ENCODE assay signal across 24 cellular contexts in the genomic region with DNA sequence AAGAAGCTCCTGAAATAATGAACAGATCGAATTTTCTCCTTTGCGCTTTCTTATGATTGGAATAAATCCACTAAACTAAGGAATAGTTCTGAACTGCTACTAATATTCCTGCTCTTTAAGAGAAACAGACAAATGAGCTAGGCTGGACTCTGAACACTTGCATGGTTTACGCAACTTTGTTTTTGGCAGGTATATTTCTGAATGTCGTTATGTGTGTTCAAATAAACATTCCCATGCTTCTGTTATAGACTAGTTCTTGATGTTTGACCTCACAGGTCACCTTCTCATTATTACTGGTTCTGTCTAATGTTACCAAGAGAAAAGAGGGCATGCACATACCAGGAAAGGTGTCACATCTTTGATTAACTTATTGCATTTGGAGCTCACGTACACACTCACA.
DNase-seq lines count a peak whose midpoint lies in the region; ATAC-seq, FAIRE-seq and TF ChIP-seq lines count a peak whose summit lies in the region.
"Had no signal": no experiment of that assay in that cellular context is flagged by ENCODE, and none has a peak within 500 bp of the region (broad histone marks: within the 10 kb centered on the region; RNA-seq: fewer than 3 reads in every experiment).

No MANE protein-coding gene starts in this region.

- in situ Hi-C loops in HepG2 (cut with HindIII; ENCODE audit: extremely low pct_ligation_motif_present, low pct_unique_long_range_greater_than_20kb) (no loop called here), gastrocnemius medialis (cut with MboI; ENCODE audit: low sequenced_read_pairs in 4 of 4) (no loop called here), GM13977 (cut with MboI; ENCODE audit: low pct_unique_long_range_greater_than_20kb, low sequenced_read_pairs, unreplicated experiment) (no loop called here)

- peak overlapping the region in 1 of 2 donors; percentile 78 for H3K9ac ChIP-seq in liver (ENCODE audit: low read depth in 1 of 2, low read length in 2 of 2)
- no peak overlapping the region for H3K9ac ChIP-seq in HepG2 (ENCODE audit: insufficient read depth, low read depth, low read length)
- H3K9ac ChIP-seq: BLaER1, GM23248 had no signal

- H3K27ac ChIP-seq in liver (ENCODE audit: low read depth in 1 of 2, low read length in 2 of 2) (peak overlapping the region; percentile 63 to 73), HepG2 (ENCODE audit: extremely low read length, insufficient read depth, low read length) (no peak overlapping the region), gastrocnemius medialis (peak overlapping the region; percentile 68 to 95 (median 77))
- H3K27ac ChIP-seq: 22Rv1, BLaER1, C4-2B, GM23248 had no signal

- no peaks in the 10 kb centered on the region for H4K20me1 ChIP-seq in HepG2 (ENCODE audit: insufficient read depth, low read length)
- H4K20me1 ChIP-seq: BLaER1 had no signal

- H3K4me1 ChIP-seq in liver (ENCODE audit: control insufficient read depth in 4 of 4, insufficient read depth in 4 of 4, low read length in 3 of 4) (peaks cover 9 to 31% (median 24%) of the 10 kb centered on the region in 4 donors), HepG2 (ENCODE audit: insufficient read depth, low read length) (no peaks in the 10 kb centered on the region), gastrocnemius medialis (peaks cover 30 to 37% of the 10 kb centered on the region in 2 donors)
- H3K4me1 ChIP-seq: BLaER1, Caco-2 had no signal

- TF ChIP-seq RAD21 in liver (IDR thresholded peaks at IDR 0.05): peak; percentile 59 to 62
- no peak for TF ChIP-seq RAD21 in HepG2 (CRISPR knock-in tag; IDR thresholded peaks at IDR 0.05)

- no peak for TF ChIP-seq POLR2A in HepG2 (IDR thresholded peaks at IDR 0.05; ENCODE audit: insufficient read depth in 1 of 2, low read depth in 2 of 2, low read length in 2 of 2)
- no peak for TF ChIP-seq POLR2A in gastrocnemius medialis (IDR thresholded peaks at IDR 0.05)

- 31% methylated on average over 5 of the region's 5 CpGs for WGBS in liver
- WGBS in HepG2 (ENCODE audit: low lambda C conversion rate): 24% methylated on average over 5 of the region's 5 CpGs

- ATAC-seq in HepG2: no peak
- ATAC-seq in gastrocnemius medialis: no peak
- no peak for ATAC-seq in T-helper 17 cell
- ATAC-seq: CD8-positive, alpha-beta T cell had no signal

- H3K4me1 Mint-ChIP-seq in nephron progenitor cell: peaks cover 31% of the 10 kb centered on the region
- no peaks in the 10 kb centered on the region for H3K4me1 Mint-ChIP-seq in T-helper 17 cell
- H3K4me1 Mint-ChIP-seq: B cell; CD4-positive, CD25-positive, alpha-beta regulatory T cell had no signal

- CTCF ChIA-PET in HepG2 (lab: Yijun Ruan, JAX; ENCODE audit: low intra/inter-chr PET ratio, low total read pairs): no interaction called here

- TF ChIP-seq EP300 in HepG2 (IDR thresholded peaks at IDR 0.05; ENCODE audit: low read depth in 2 of 2, low read length in 2 of 2) (no peak), HepG2 (CRISPR knock-in tag; IDR thresholded peaks at IDR 0.05; ENCODE audit: borderline replicate concordance) (no peak)

- peaks cover 9% of the 10 kb centered on the region for H3K27me3 Mint-ChIP-seq in nephron progenitor cell (ENCODE audit: low read depth, poor library complexity)
- no peaks in the 10 kb centered on the region for H3K27me3 Mint-ChIP-seq in T-helper 17 cell

- TF ChIP-seq CTCF in liver (IDR thresholded peaks at IDR 0.05; ENCODE audit: low read depth, low read length, missing input control): no peak
- TF ChIP-seq CTCF in HepG2 (CRISPR knock-in tag; IDR thresholded peaks at IDR 0.05): no peak
- no peak for TF ChIP-seq CTCF in nephron progenitor cell (IDR thresholded peaks at IDR 0.05)
- no peak for TF ChIP-seq CTCF in gastrocnemius medialis (IDR thresholded peaks at IDR 0.05 in 4 of 5, conservative IDR thresholded peaks at IDR 0.05 in 1 of 5)
- no peak for TF ChIP-seq CTCF in GM13977 (IDR thresholded peaks at IDR 0.05; ENCODE audit: extremely low read depth, insufficient read depth, missing control alignments)

- H3K36me3 ChIP-seq in liver (ENCODE audit: control insufficient read depth in 4 of 4, insufficient read depth in 3 of 4, low read depth in 1 of 4, low read length in 3 of 4) (no peaks in the 10 kb centered on the region), HepG2 (replicated peaks in 1 of 2; ENCODE audit: control insufficient read depth in 1 of 2, insufficient read depth in 2 of 2, low read length in 2 of 2) (no peaks in the 10 kb centered on the region), gastrocnemius medialis (no peaks in the 10 kb centered on the region)
- H3K36me3 ChIP-seq: BLaER1 had no signal

- intact Hi-C loops in HepG2 (cut with micrococcal nuclease; ENCODE audit: unreplicated experiment) (no loop called here), gastrocnemius medialis (cut with DNase I; ENCODE audit: low total_unique reads) (loop anchor here (5.0 kb wide), 1 partner anchor 46 kb away; no protein-coding TSS in a partner anchor)

- H3K27ac Mint-ChIP-seq in nephron progenitor cell (peak overlapping the region; percentile 30), T-helper 17 cell (no peak overlapping the region)
- H3K27ac Mint-ChIP-seq: B cell; CD4-positive, CD25-positive, alpha-beta regulatory T cell; CD8-positive, alpha-beta T cell had no signal

- H3K9me3 ChIP-seq in liver (ENCODE audit: control insufficient read depth in 4 of 4, low read length in 3 of 4) (no peaks in the 10 kb centered on the region), HepG2 (ENCODE audit: low read length) (no peaks in the 10 kb centered on the region), gastrocnemius medialis (no peaks in the 10 kb centered on the region), T-helper 17 cell (ENCODE audit: control insufficient read depth, low read length, poor library complexity, severe bottlenecking) (no peaks in the 10 kb centered on the region)
- H3K9me3 ChIP-seq: BLaER1, Caco-2 had no signal

- H2AFZ ChIP-seq in HepG2 (ENCODE audit: low read length): no peak overlapping the region
- H2AFZ ChIP-seq: GM23248 had no signal

- H3K79me2 ChIP-seq in HepG2 (ENCODE audit: insufficient read depth, low read length): no peaks in the 10 kb centered on the region

- DNase-seq in HepG2 (ENCODE audit: low spot score) (no peak), nephron progenitor cell (no peak), gastrocnemius medialis (no peak), GM13977 (ENCODE audit: low spot score) (no peak), NK-92 (lab: John Stamatoyannopoulos, UW; ENCODE audit: unreplicated experiment) (no peak), T-helper 17 cell (no peak)
- DNase-seq: Caco-2; CD4-positive, CD25-positive, alpha-beta regulatory T cell; CD8-positive, alpha-beta T cell; DMS153; DND-41; GM23248; H7; HCEC 1CT had no signal

- H3K4me3 Mint-ChIP-seq in nephron progenitor cell (no peak overlapping the region), T-helper 17 cell (no peak overlapping the region)
- H3K4me3 Mint-ChIP-seq: B cell; CD4-positive, CD25-positive, alpha-beta regulatory T cell; CD8-positive, alpha-beta T cell had no signal

- H3K4me2 ChIP-seq in HepG2 (ENCODE audit: low read depth, low read length): no peak overlapping the region
- H3K4me2 ChIP-seq: BLaER1 had no signal

- no peak overlapping the region for H3K4me3 ChIP-seq in liver (ENCODE audit: low read depth in 1 of 3, low read length in 3 of 3)
- H3K4me3 ChIP-seq in HepG2 (replicated peaks in 1 of 3; ENCODE audit: insufficient read depth in 1 of 3, low read depth in 2 of 3, low read length in 3 of 3): no peak overlapping the region
- H3K4me3 ChIP-seq in gastrocnemius medialis: no peak overlapping the region
- H3K4me3 ChIP-seq: BLaER1, GM23248 had no signal

- POLR2A ChIA-PET in HepG2 (lab: Yijun Ruan, JAX): no interaction called here

- no peaks in the 10 kb centered on the region for H3K27me3 ChIP-seq in liver (ENCODE audit: control insufficient read depth in 4 of 4, insufficient read depth in 4 of 4, low read length in 3 of 4)
- H3K27me3 ChIP-seq in HepG2 (ENCODE audit: control insufficient read depth in 1 of 2, insufficient read depth in 2 of 2, low read length in 2 of 2): no peaks in the 10 kb centered on the region; a peak in 1 of 5 replicates
- no peaks in the 10 kb centered on the region for H3K27me3 ChIP-seq in gastrocnemius medialis
- H3K27me3 ChIP-seq: BLaER1 had no signal

- H3K36me3 Mint-ChIP-seq in nephron progenitor cell (ENCODE audit: low read depth) (no peaks in the 10 kb centered on the region), T-helper 17 cell (ENCODE audit: low read depth) (peaks cover 2% of the 10 kb centered on the region)
- H3K36me3 Mint-ChIP-seq: CD4-positive, CD25-positive, alpha-beta regulatory T cell; CD8-positive, alpha-beta T cell had no signal

- no peaks in the 10 kb centered on the region for H3K9me3 Mint-ChIP-seq in nephron progenitor cell
- H3K9me3 Mint-ChIP-seq: CD8-positive, alpha-beta T cell had no signal

- FAIRE-seq in HepG2 (lab: Jason Lieb, UNC): no peak
- FAIRE-seq: A204.1, G401.6, GM12892, GM19239, H1 had no signal

- BruUV-seq in HepG2 (replicated peaks; lab: Mats Ljungman, UMichigan): no TSS peak

TF ChIP-seq in liver, 16 proteins besides CTCF, POLR2A, EP300 and RAD21 (continues in another document):
- TF ChIP-seq FOXA1 (IDR thresholded peaks at IDR 0.05) (peak; percentile 62), JUND (IDR thresholded peaks at IDR 0.05) (peak in 1 of 2 donors; percentile 58)

TF ChIP-seq in HepG2, 621 proteins besides CTCF, POLR2A, EP300 and RAD21 (continues in another document):
- TF ChIP-seq, protein P1, sequence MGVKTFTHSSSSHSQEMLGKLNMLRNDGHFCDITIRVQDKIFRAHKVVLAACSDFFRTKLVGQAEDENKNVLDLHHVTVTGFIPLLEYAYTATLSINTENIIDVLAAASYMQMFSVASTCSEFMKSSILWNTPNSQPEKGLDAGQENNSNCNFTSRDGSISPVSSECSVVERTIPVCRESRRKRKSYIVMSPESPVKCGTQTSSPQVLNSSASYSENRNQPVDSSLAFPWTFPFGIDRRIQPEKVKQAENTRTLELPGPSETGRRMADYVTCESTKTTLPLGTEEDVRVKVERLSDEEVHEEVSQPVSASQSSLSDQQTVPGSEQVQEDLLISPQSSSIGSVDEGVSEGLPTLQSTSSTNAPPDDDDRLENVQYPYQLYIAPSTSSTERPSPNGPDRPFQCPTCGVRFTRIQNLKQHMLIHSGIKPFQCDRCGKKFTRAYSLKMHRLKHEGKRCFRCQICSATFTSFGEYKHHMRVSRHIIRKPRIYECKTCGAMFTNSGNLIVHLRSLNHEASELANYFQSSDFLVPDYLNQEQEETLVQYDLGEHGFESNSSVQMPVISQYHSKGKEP (CRISPR knock-in tag; IDR thresholded peaks at IDR 0.05): no peak
- no peak for TF ChIP-seq ZNF740 (CRISPR knock-in tag; IDR thresholded peaks at IDR 0.05)
